In the genomic region with DNA sequence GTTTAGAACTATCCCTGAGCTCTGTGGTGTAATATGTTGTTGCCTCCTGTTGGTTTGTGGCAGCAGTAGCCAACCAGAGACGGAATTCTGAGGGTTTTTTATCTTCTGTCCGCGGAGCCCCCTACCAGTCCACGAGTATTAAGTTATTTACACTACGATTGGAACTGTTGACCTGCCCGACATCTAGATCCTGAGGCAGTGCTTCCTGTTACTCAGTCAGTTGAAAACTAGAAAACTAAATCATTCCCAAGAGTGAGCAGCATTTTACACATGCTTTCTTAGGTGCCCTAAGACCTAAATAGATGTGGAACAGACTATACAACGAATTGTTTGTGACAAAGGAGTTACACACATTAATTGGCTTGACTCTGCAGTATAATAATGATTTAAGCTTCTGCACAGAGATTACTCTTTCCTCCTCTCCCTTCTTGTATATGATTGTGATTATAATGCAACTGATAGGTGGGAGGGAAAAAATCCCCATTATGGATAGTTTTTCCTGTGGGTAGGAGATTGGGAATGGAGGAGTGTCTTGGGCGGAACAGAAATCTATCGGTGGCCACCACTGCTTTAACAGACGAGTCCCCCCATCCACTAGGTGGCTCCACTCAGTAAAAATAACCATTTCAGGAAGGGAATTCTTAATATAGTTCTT, we compare ENCODE assay signal across 8 cellular contexts. TPM values are rescaled to one million over a fixed set of nuclear protein-coding genes. Genes with fewer than 3 reads are reported as not detected.
DNase-seq lines count a peak whose midpoint lies in the region; ATAC-seq and TF ChIP-seq lines count a peak whose summit lies in the region.

No MANE protein-coding gene starts in this region.

- H3K27me3 ChIP-seq in neutrophil = no peaks in the 10 kb centered on the region

- H3K9me3 ChIP-seq in neutrophil = no peaks in the 10 kb centered on the region

- peak overlapping the region; percentile 95 for H3K27ac Mint-ChIP-seq in activated CD8-positive, alpha-beta T cell treated with anti-CD3 and anti-CD28 coated beads for 36 hours

- POLR2A ChIA-PET in activated CD8-positive, alpha-beta T cell treated with anti-CD3 and anti-CD28 coated beads for 36 hours (lab: Charles Lee) = interaction anchor here (0.7 to 2.5 kb wide), 9 partner anchors 10 to 93 kb away, joined by 3 to 18 read pairs (median 3); partner anchors contain the start of gene PHF3

- peak overlapping the region; percentile 94 for H3K27ac ChIP-seq in neutrophil

- H3K36me3 Mint-ChIP-seq in activated CD8-positive, alpha-beta T cell treated with anti-CD3 and anti-CD28 coated beads for 36 hours (ENCODE audit: low read depth) = peaks cover 35% of the 10 kb centered on the region

- TF ChIP-seq CTCF in HFF-Myc (IDR thresholded peaks at IDR 0.05; ENCODE audit: low read depth, low read length, missing control alignments) = peak; percentile 68
- TF ChIP-seq CTCF in activated CD8-positive, alpha-beta T cell treated with anti-CD3 and anti-CD28 coated beads for 36 hours (IDR thresholded peaks at IDR 0.05) = peak; percentile 88
- peak; percentile 64 for TF ChIP-seq CTCF in fibroblast of mammary gland (conservative IDR thresholded peaks at IDR 0.05; ENCODE audit: control insufficient read depth, insufficient read depth, low read depth, low read length)
- peak; percentile 58 for TF ChIP-seq CTCF in neutrophil (IDR thresholded peaks at IDR 0.05)

- peak overlapping the region; percentile 93 for H3K4me3 Mint-ChIP-seq in activated CD8-positive, alpha-beta T cell treated with anti-CD3 and anti-CD28 coated beads for 36 hours

- H3K9me3 Mint-ChIP-seq in activated CD8-positive, alpha-beta T cell treated with anti-CD3 and anti-CD28 coated beads for 36 hours = no peaks in the 10 kb centered on the region

- H3K4me1 Mint-ChIP-seq in activated CD8-positive, alpha-beta T cell treated with anti-CD3 and anti-CD28 coated beads for 36 hours (ENCODE audit: low read depth) = peaks cover 22% of the 10 kb centered on the region

- DNase-seq in DMS53 (lab: John Stamatoyannopoulos, UW) (peak; percentile 83), HFF-Myc (ENCODE audit: extremely low read depth, low read depth) (peak; percentile 51), NCI-H526 (lab: John Stamatoyannopoulos, UW) (peak; percentile 52 to 71), fibroblast of mammary gland (ENCODE audit: low read depth) (peak; percentile 71)
- peak; percentile 65 for DNase-seq in activated CD8-positive, alpha-beta T cell treated with anti-CD3 and anti-CD28 coated beads for 36 hours

- intact Hi-C loops in activated CD8-positive, alpha-beta T cell treated with anti-CD3 and anti-CD28 coated beads for 36 hours (cut with micrococcal nuclease) = no loop called here

- peaks cover 27 to 35% of the 10 kb centered on the region in 2 experiments for H3K4me1 ChIP-seq in neutrophil (ENCODE audit: control insufficient read depth in 1 of 2, insufficient read depth in 1 of 2, low read depth in 1 of 2, low read length in 1 of 2)

- H3K36me3 ChIP-seq in neutrophil = peaks cover 28% of the 10 kb centered on the region

- no peak for ATAC-seq in activated CD8-positive, alpha-beta T cell treated with anti-CD3 and anti-CD28 coated beads for 36 hours
- no peak for ATAC-seq in HG02642 (IDR thresholded peaks at IDR 0.05; ENCODE audit: poor library complexity, unreplicated experiment)
- no peak for ATAC-seq in HG02970 (IDR thresholded peaks at IDR 0.05; ENCODE audit: low FRiP score, unreplicated experiment)

- CTCF ChIA-PET in activated CD8-positive, alpha-beta T cell treated with anti-CD3 and anti-CD28 coated beads for 36 hours (lab: Charles Lee) = interaction anchor here (0.6 to 2.2 kb wide), 15 partner anchors 9 to 240 kb away, joined by 3 to 22 read pairs (median 3); partner anchors contain the start of gene PHF3

- H3K4me3 ChIP-seq in HFF-Myc (replicated peaks; ENCODE audit: low read depth, low read length) (peak overlapping the region; percentile 86), fibroblast of mammary gland (ENCODE audit: control insufficient read depth, low read depth, low read length) (peak overlapping the region; percentile 84), neutrophil (ENCODE audit: low read depth in 1 of 2, low read length in 1 of 2) (peak overlapping the region; percentile 87 to 91)

- no peaks in the 10 kb centered on the region for H3K27me3 Mint-ChIP-seq in activated CD8-positive, alpha-beta T cell treated with anti-CD3 and anti-CD28 coated beads for 36 hours

RNA-seq across cellular contexts. Expression of gene PTP4A1, which starts 1.7 kb away (rescaled TPM):
- total RNA-seq in activated CD8-positive, alpha-beta T cell treated with anti-CD3 and anti-CD28 coated beads for 36 hours = 10 to 100 TPM; 52.6 to 54.7 TPM
